Comparison of ENCODE assay signal across 34 cellular contexts in the genomic region with DNA sequence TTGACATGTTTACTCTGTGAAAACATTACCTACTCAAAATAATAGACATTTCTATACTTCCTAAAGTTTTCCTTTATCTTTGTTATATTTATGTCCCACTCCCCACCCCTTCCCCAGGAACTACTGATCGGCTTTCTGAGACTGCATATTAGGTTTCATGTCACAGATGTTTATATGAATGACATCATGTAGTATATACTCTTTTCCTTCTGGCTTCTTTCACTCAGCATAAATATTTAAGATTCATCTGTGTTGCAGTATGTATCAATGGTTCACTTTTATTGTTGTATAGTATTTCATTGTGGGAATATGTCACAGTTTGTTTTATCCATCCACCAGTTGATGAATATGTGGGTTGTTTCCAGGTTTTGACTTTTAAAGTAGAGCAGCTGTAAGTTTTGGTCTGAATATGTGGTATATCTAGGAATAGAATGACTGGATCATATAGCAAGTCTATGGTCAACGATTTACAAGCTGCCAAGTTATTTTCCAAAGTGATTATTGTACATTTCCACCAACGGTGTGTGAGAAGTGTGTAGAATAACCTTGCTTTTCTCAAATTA.
DNase-seq lines count a peak whose midpoint lies in the region; ATAC-seq, FAIRE-seq and TF ChIP-seq lines count a peak whose summit lies in the region.
"Had no signal": no experiment of that assay in that cellular context is flagged by ENCODE, and none has a peak within 500 bp of the region (broad histone marks: within the 10 kb centered on the region; RNA-seq: fewer than 3 reads in every experiment).

No MANE protein-coding gene starts in this region.

- H3K36me3 Mint-ChIP-seq in astrocyte (ENCODE audit: low read depth, unreplicated experiment), result no peaks in the 10 kb centered on the region
- H3K36me3 Mint-ChIP-seq: activated naive CD8-positive, alpha-beta T cell treated with anti-CD3 and anti-CD28 coated beads, Interleukin-2, amount 10 ng/mL, durations not matched to agents 7 days and 5 days; CD8-positive, alpha-beta T cell; mesothelial cell of epicardium; naive B cell; stimulated activated memory B cell treated with anti-CD40 and anti-IgM and Interleukin-4, amounts not matched to agents 10 μg/mL and 1 μg/mL and 100 μg/mL, for 72 hours had no signal

- POLR2A ChIA-PET in A549 (lab: Yijun Ruan, JAX) (interaction anchor here (1.0 to 1.2 kb wide), 3 partner anchors 13 to 216 kb away, joined by 3 to 4 read pairs (median 3); partner anchors contain the start of gene TES), HEK293 (lab: Yijun Ruan, JAX) (interaction anchor here (0.6 to 1.0 kb wide), 2 partner anchors 101 to 210 kb away, joined by 3 to 4 read pairs; no protein-coding TSS in a partner anchor)

- H3K27ac ChIP-seq in A549 (peak overlapping the region; percentile 75 to 86), HEK293 (ENCODE audit: extremely low read depth, low read depth, low read length) (no peak overlapping the region), astrocyte (ENCODE audit: low read depth, low read length) (peak overlapping the region; percentile 29), osteoblast (ENCODE audit: low read depth, low read length) (peak overlapping the region; percentile 54), prostate gland (no peak overlapping the region)
- H3K27ac ChIP-seq: neutrophil had no signal

- TF ChIP-seq POLR2A in A549 (IDR thresholded peaks at IDR 0.05; ENCODE audit: low read length), result no peak
- TF ChIP-seq POLR2A in prostate gland (IDR thresholded peaks at IDR 0.05), result no peak

- H2AFZ ChIP-seq in astrocyte (ENCODE audit: low read depth, low read length) (no peak overlapping the region), osteoblast (ENCODE audit: low read length) (no peak overlapping the region)

- H3K79me2 ChIP-seq in astrocyte (ENCODE audit: insufficient read depth, low read length) (no peaks in the 10 kb centered on the region), osteoblast (ENCODE audit: insufficient read depth, low read length) (no peaks in the 10 kb centered on the region)

- H3K27me3 Mint-ChIP-seq in astrocyte (ENCODE audit: low read depth, unreplicated experiment), result no peaks in the 10 kb centered on the region

- ATAC-seq in A549, result peak in 1 of 2 experiments; percentile 5; a peak in 1 of 6 replicates
- no peak for ATAC-seq in GM21360 (IDR thresholded peaks at IDR 0.05; ENCODE audit: unreplicated experiment)
- ATAC-seq: CD8-positive, alpha-beta T cell; K562; psoas muscle; stimulated activated memory B cell treated with anti-CD40 and anti-IgM and Interleukin-4, amounts not matched to agents 10 μg/mL and 1 μg/mL and 100 μg/mL, for 72 hours had no signal

- H3K4me3 ChIP-seq in A549, result no peak overlapping the region
- H3K4me3 ChIP-seq in HEK293 (ENCODE audit: low read depth, low read length), result no peak overlapping the region
- no peak overlapping the region for H3K4me3 ChIP-seq in astrocyte (ENCODE audit: insufficient read depth, low read depth, low read length)
- no peak overlapping the region for H3K4me3 ChIP-seq in osteoblast (ENCODE audit: insufficient read depth, low read length)
- no peak overlapping the region for H3K4me3 ChIP-seq in prostate gland
- H3K4me3 ChIP-seq: ascending aorta, esophagus muscularis mucosa, heart left ventricle, K562, psoas muscle had no signal

- H4K20me1 ChIP-seq in astrocyte (ENCODE audit: insufficient read depth, low read length) (no peaks in the 10 kb centered on the region), osteoblast (ENCODE audit: insufficient read depth, low read length) (no peaks in the 10 kb centered on the region)

- DNase-seq in A549 (ENCODE audit: low read depth in 1 of 2, low spot score in 1 of 2), result no peak
- no peak for DNase-seq in astrocyte (ENCODE audit: low read depth)
- DNase-seq in osteoblast (ENCODE audit: insufficient read length, low spot score, missing footprints), result peak; percentile 32
- no peak for DNase-seq in activated CD8-positive, alpha-beta memory T cell treated with anti-CD3 and anti-CD28 coated beads for 24 hours
- no peak for DNase-seq in OCI-M2 (lab: John Stamatoyannopoulos, UW; ENCODE audit: unreplicated experiment)
- DNase-seq in prostate gland (ENCODE audit: low spot score), result no peak
- DNase-seq: activated CD4-positive, alpha-beta T cell treated with anti-CD3 and anti-CD28 coated beads, Interleukin-2, amount 50 U/mL, for 4 hours; activated gamma-delta T cell treated with Interleukin-2 at 50 U/mL for 16 hours; activated naive CD8-positive, alpha-beta T cell treated with anti-CD3 and anti-CD28 coated beads, Interleukin-2, amount 10 ng/mL, durations not matched to agents 7 days and 5 days; activated T-cell treated with anti-CD3 and anti-CD28 coated beads, Interleukin-2, amount 50 U/mL, for 48 hours; BE2C; CD8-positive, alpha-beta T cell; DMS153; foreskin melanocyte; H7; left ventricle myocardium superior; naive B cell; NCI-H1092; NCI-H1694 treated with DMSO at 0.1 percent for 48 hours; NCI-H2171; NCI-H510A; psoas muscle; Right ventricle myocardium superior; substantia nigra had no signal

- H3K4me1 ChIP-seq in A549 (peaks cover 69% of the 10 kb centered on the region), HEK293 (ENCODE audit: control insufficient read depth, insufficient read depth, low read length) (peaks cover 8% of the 10 kb centered on the region; the same call in 1 of the 2 replicates), astrocyte (ENCODE audit: insufficient read depth, low read length) (peaks cover 12% of the 10 kb centered on the region), osteoblast (ENCODE audit: insufficient read depth, low read length) (peaks cover 27% of the 10 kb centered on the region), prostate gland (replicated peaks) (no peaks in the 10 kb centered on the region)
- H3K4me1 ChIP-seq: BE2C had no signal

- TF ChIP-seq RAD21 in A549 (conservative IDR thresholded peaks at IDR 0.05 in 1 of 2, IDR thresholded peaks at IDR 0.05 in 1 of 2), result no peak

- H3K4me1 Mint-ChIP-seq in astrocyte (ENCODE audit: low read depth, unreplicated experiment), result peaks cover 19% of the 10 kb centered on the region
- H3K4me1 Mint-ChIP-seq: activated naive CD8-positive, alpha-beta T cell treated with anti-CD3 and anti-CD28 coated beads, Interleukin-2, amount 10 ng/mL, durations not matched to agents 7 days and 5 days; central memory CD8-positive, alpha-beta T cell; naive B cell; stimulated activated memory B cell treated with anti-CD40 and anti-IgM and Interleukin-4, amounts not matched to agents 10 μg/mL and 1 μg/mL and 100 μg/mL, for 72 hours had no signal

- no peak overlapping the region for H3K9ac ChIP-seq in astrocyte (ENCODE audit: low read length)

- no peaks in the 10 kb centered on the region for H3K27me3 ChIP-seq in astrocyte (ENCODE audit: insufficient read depth, low read length)
- no peaks in the 10 kb centered on the region for H3K27me3 ChIP-seq in osteoblast (ENCODE audit: insufficient read depth, low read length)
- H3K27me3 ChIP-seq in prostate gland (replicated peaks; ENCODE audit: insufficient read depth), result no peaks in the 10 kb centered on the region
- H3K27me3 ChIP-seq: ascending aorta, BE2C, esophagus muscularis mucosa, heart left ventricle, neutrophil had no signal

- no peaks in the 10 kb centered on the region for H3K9me3 ChIP-seq in A549
- no peaks in the 10 kb centered on the region for H3K9me3 ChIP-seq in HEK293 (ENCODE audit: control insufficient read depth, insufficient read depth, low read depth, low read length)
- H3K9me3 ChIP-seq in astrocyte (ENCODE audit: insufficient read depth, low read depth, low read length), result no peaks in the 10 kb centered on the region
- H3K9me3 ChIP-seq in osteoblast (ENCODE audit: low read depth, low read length), result no peaks in the 10 kb centered on the region
- H3K9me3 ChIP-seq in prostate gland, result no peaks in the 10 kb centered on the region
- H3K9me3 ChIP-seq: ascending aorta, BE2C, esophagus muscularis mucosa, neutrophil, psoas muscle had no signal

- H3K4me2 ChIP-seq in A549 (peak overlapping the region; percentile 84), astrocyte (ENCODE audit: low read length) (no peak overlapping the region), osteoblast (ENCODE audit: insufficient read depth, low read length) (no peak overlapping the region)

- WGBS in A549 (ENCODE audit: missing lambda C conversion rate), result 49% methylated on average over 3 of the region's 3 CpGs
- 85% methylated on average over 3 of the region's 3 CpGs for WGBS in prostate gland

- peak; percentile 59 for FAIRE-seq in A549 (lab: Jason Lieb, UNC)
- FAIRE-seq in astrocyte (lab: Jason Lieb, UNC), result no peak
- FAIRE-seq: K562 had no signal

- CTCF ChIA-PET in A549 (lab: Yijun Ruan, JAX) (interaction anchor here (0.8 to 1.7 kb wide), 5 partner anchors 13 to 166 kb away, joined by 3 to 12 read pairs (median 3); no protein-coding TSS in a partner anchor), HEK293 (lab: Yijun Ruan, JAX) (interaction anchor here (0.6 to 1.2 kb wide), 2 partner anchors 12 to 21 kb away, joined by 4 to 8 read pairs; no protein-coding TSS in a partner anchor)

- H3K4me3 Mint-ChIP-seq in astrocyte (ENCODE audit: unreplicated experiment), result no peak overlapping the region
- H3K4me3 Mint-ChIP-seq: activated naive CD8-positive, alpha-beta T cell treated with anti-CD3 and anti-CD28 coated beads, Interleukin-2, amount 10 ng/mL, durations not matched to agents 7 days and 5 days; CD8-positive, alpha-beta T cell; central memory CD8-positive, alpha-beta T cell; mesothelial cell of epicardium; naive B cell; stimulated activated memory B cell treated with anti-CD40 and anti-IgM and Interleukin-4, amounts not matched to agents 10 μg/mL and 1 μg/mL and 100 μg/mL, for 72 hours had no signal

- peaks cover 3% of the 10 kb centered on the region for H3K9me3 Mint-ChIP-seq in astrocyte (ENCODE audit: unreplicated experiment)
- H3K9me3 Mint-ChIP-seq: activated naive CD8-positive, alpha-beta T cell treated with anti-CD3 and anti-CD28 coated beads, Interleukin-2, amount 10 ng/mL, durations not matched to agents 7 days and 5 days; CD8-positive, alpha-beta T cell; central memory CD8-positive, alpha-beta T cell; stimulated activated memory B cell treated with anti-CD40 and anti-IgM and Interleukin-4, amounts not matched to agents 10 μg/mL and 1 μg/mL and 100 μg/mL, for 72 hours had no signal

- no peak for TF ChIP-seq EP300 in A549 (IDR thresholded peaks at IDR 0.05)

- intact Hi-C loops in prostate gland (cut with DNase I), result no loop called here

- H3K36me3 ChIP-seq in HEK293 (ENCODE audit: control insufficient read depth in 2 of 2, insufficient read depth in 1 of 2, low read length in 2 of 2), result no peaks in the 10 kb centered on the region
- H3K36me3 ChIP-seq in astrocyte (ENCODE audit: insufficient read depth, low read length), result no peaks in the 10 kb centered on the region
- H3K36me3 ChIP-seq in osteoblast (ENCODE audit: insufficient read depth, low read length), result no peaks in the 10 kb centered on the region
- H3K36me3 ChIP-seq in prostate gland, result no peaks in the 10 kb centered on the region
- H3K36me3 ChIP-seq: ascending aorta, BE2C, esophagus muscularis mucosa, heart left ventricle, neutrophil had no signal

- H3K27ac Mint-ChIP-seq in astrocyte (ENCODE audit: unreplicated experiment), result peak overlapping the region; percentile 41
- H3K27ac Mint-ChIP-seq: activated naive CD8-positive, alpha-beta T cell treated with anti-CD3 and anti-CD28 coated beads, Interleukin-2, amount 10 ng/mL, durations not matched to agents 7 days and 5 days; CD8-positive, alpha-beta T cell; mesothelial cell of epicardium; naive B cell; stimulated activated memory B cell treated with anti-CD40 and anti-IgM and Interleukin-4, amounts not matched to agents 10 μg/mL and 1 μg/mL and 100 μg/mL, for 72 hours had no signal

- TF ChIP-seq CTCF in A549 (IDR thresholded peaks at IDR 0.05) (no peak), HEK293 (tag by site-specific recombination; IDR thresholded peaks at IDR 0.05) (no peak), astrocyte (IDR thresholded peaks at IDR 0.05; ENCODE audit: insufficient read depth, low read depth, low read length) (no peak), osteoblast (IDR thresholded peaks at IDR 0.05; ENCODE audit: extremely low read depth, low read depth, low read length) (no peak), prostate gland (IDR thresholded peaks at IDR 0.05) (no peak)

Comparison
In these comparisons a context has a peak if more than half of its experiments do, and no peak if none do; other contexts are left out.
1. H3K27ac ChIP-seq: peak in A549 (2 of 2), astrocyte (single experiment) and osteoblast (single experiment); none in HEK293 (single experiment) and prostate gland (0 of 2).